Comparison of ENCODE assay signal across 27 cellular contexts in the genomic region with DNA sequence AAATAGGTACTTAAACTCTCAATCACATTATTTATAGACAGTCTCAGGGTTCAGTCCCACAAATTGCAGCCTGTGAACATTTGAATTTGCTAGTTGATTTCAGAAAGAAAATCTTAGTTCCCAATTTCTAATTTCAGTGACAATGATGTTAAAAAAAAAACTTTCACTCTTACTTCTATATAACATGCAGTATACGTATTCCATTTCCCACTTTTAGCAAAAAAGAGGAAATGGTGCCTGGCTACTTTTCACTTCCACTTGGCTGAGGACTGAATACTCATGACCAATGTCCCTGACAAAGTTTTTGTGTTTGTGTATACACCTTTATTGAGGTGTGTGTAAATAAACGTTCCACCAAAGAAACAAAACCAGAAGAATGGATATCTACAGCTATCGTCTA. TPM values are rescaled to one million over a fixed set of nuclear protein-coding genes. Genes with fewer than 3 reads are reported as not detected.
DNase-seq lines count a peak whose midpoint lies in the region; ATAC-seq, FAIRE-seq and TF ChIP-seq lines count a peak whose summit lies in the region.
"Had no signal": no experiment of that assay in that cellular context is flagged by ENCODE, and none has a peak within 500 bp of the region (broad histone marks: within the 10 kb centered on the region; RNA-seq: fewer than 3 reads in every experiment).

No MANE protein-coding gene starts in this region.

- in situ Hi-C loops in KBM-7 (cut with MboI; ENCODE audit: low pct_unique_long_range_greater_than_20kb, low sequenced_read_pairs), result no loop called here

- H3K36me3 Mint-ChIP-seq in CD14-positive monocyte, result peaks cover 0 to 3% of the 10 kb centered on the region in 2 donors
- H3K36me3 Mint-ChIP-seq in naive B cell, result no peaks in the 10 kb centered on the region

- no peak for TF ChIP-seq POLR2A in erythroblast (IDR thresholded peaks at IDR 0.05; ENCODE audit: low read length)

- peaks cover 69% of the 10 kb centered on the region for H3K4me1 Mint-ChIP-seq in CD14-positive monocyte
- peaks cover 11 to 20% (median 19%) of the 10 kb centered on the region in 3 donors for H3K4me1 Mint-ChIP-seq in naive B cell

- peak; percentile 68 to 92 for ATAC-seq in naive B cell (ENCODE audit: low read depth in 2 of 2)
- no peak for ATAC-seq in left colon
- ATAC-seq: body of pancreas, HCT116, T-helper 17 cell had no signal

- DNase-seq in CD14-positive monocyte (ENCODE audit: low spot score) (peak; percentile 58), KBM-7 (peak; percentile 29), OCI-M1 (lab: John Stamatoyannopoulos, UW) (peak; percentile 15), naive B cell (peak; percentile 32), left colon (no peak), erythroblast (lab: John Stamatoyannopoulos, UW) (no peak), DMS53 (lab: John Stamatoyannopoulos, UW) (no peak), RCC 7860 (ENCODE audit: low spot score) (no peak)
- DNase-seq: ACHN; activated CD8-positive, alpha-beta memory T cell treated with anti-CD3 and anti-CD28 coated beads, Interleukin-2, amount 50 U/mL, for 48 hours; activated effector memory CD4-positive, alpha-beta T cell treated with Interleukin-2 at 50 U/mL for 16 hours; CD4-positive, alpha-beta T cell; DMS 273 treated with DMSO at 0.1 percent for 48 hours; GDM1; glutamatergic neuron; left ventricle myocardium inferior; NCI-H1436; NCI-H510A; NK-92 treated with Interleukin-12 subunit alpha and Interleukin-12 subunit beta, amount 100 ng/mL, for 24 hours; nucleus accumbens; Right ventricle myocardium superior; stimulated activated CD4-positive, alpha-beta T cell treated with anti-CD3 and anti-CD28 coated beads, Interleukin-15, amount 100 ng/mL, for 24 hours; T-helper 17 cell; testis had no signal

- peaks cover 2 to 7% (median 2%) of the 10 kb centered on the region in 3 donors for H3K27me3 Mint-ChIP-seq in CD14-positive monocyte (ENCODE audit: low read depth in 3 of 3)
- no peaks in the 10 kb centered on the region for H3K27me3 Mint-ChIP-seq in naive B cell

- no peak for TF ChIP-seq CTCF in CD14-positive monocyte (IDR thresholded peaks at IDR 0.05)

- H3K4me3 Mint-ChIP-seq in CD14-positive monocyte (peak overlapping the region in 1 of 2 donors; percentile 55), naive B cell (no peak overlapping the region)
- H3K4me3 Mint-ChIP-seq: CD4-positive, alpha-beta T cell; T-helper 17 cell had no signal

- H3K9me3 Mint-ChIP-seq in CD14-positive monocyte (no peaks in the 10 kb centered on the region), naive B cell (no peaks in the 10 kb centered on the region)
- H3K9me3 Mint-ChIP-seq: CD4-positive, alpha-beta T cell had no signal

- intact Hi-C loops in CD14-positive monocyte (cut with micrococcal nuclease), result no loop called here
- intact Hi-C loops in left colon (cut with DNase I, micrococcal nuclease), result no loop called here

- FAIRE-seq in RCC 7860 (lab: Jason Lieb, UNC), result no peak
- FAIRE-seq: GM12892 had no signal

- peak overlapping the region; percentile 79 to 89 (median 84) for H3K27ac Mint-ChIP-seq in CD14-positive monocyte
- peak overlapping the region in 2 of 6 donors; percentile 8 to 51 for H3K27ac Mint-ChIP-seq in naive B cell
- H3K27ac Mint-ChIP-seq: CD4-positive, alpha-beta T cell; T-helper 17 cell had no signal

RNA-seq across cellular contexts. Expression of a gene that starts 32.1 kb away (rescaled TPM):
- polyA plus RNA-seq in CD14-positive monocyte (under 1 TPM; 0.03 to 0.05 TPM), naive B cell (ENCODE audit: low read depth in 6 of 6) (not detected)
- under 1 TPM in 1 of 2 donors, not detected in 1; 0.64 TPM for total RNA-seq in left colon
- total RNA-seq: body of pancreas, left ventricle myocardium inferior, Right ventricle myocardium superior had no signal

Comparison
In these comparisons a context has a peak if more than half of its experiments do, and no peak if none do; other contexts are left out.
1. DNase-seq: peak in CD14-positive monocyte (single experiment), KBM-7 (single experiment), OCI-M1 (single experiment) and naive B cell (single experiment); none in left colon (0 of 2), erythroblast (0 of 2), DMS53 (single experiment) and RCC 7860 (single experiment).